ENCODE assay signal across 1 cellular context in the genomic region with DNA sequence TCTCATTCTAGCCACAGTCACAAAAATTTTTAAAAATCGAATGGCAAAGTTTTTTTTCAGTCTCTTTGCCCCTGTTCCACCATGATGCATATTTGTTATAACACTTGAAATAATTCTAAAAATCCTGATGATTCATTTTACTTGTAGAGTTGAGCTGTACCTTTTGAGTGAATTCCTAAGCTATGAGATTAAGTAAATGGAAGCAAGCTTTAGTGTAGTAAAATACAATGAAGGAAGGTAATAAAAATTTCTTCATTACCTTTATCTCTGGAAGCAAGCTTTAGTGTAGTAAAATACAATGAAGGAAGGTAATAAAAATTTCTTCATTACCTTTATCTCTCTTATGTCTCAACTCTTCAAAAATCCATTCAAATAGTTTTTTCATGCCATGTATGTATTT.
TF ChIP-seq lines count a peak whose summit lies in the region.

No MANE protein-coding gene starts in this region.

TF ChIP-seq in IMR-90, 13 proteins besides CTCF, POLR2A, EP300 and RAD21:
- TF ChIP-seq, protein P1, sequence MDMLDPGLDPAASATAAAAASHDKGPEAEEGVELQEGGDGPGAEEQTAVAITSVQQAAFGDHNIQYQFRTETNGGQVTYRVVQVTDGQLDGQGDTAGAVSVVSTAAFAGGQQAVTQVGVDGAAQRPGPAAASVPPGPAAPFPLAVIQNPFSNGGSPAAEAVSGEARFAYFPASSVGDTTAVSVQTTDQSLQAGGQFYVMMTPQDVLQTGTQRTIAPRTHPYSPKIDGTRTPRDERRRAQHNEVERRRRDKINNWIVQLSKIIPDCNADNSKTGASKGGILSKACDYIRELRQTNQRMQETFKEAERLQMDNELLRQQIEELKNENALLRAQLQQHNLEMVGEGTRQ (IDR thresholded peaks at IDR 0.05; ENCODE audit: low read depth, low read length), result no peak
- TF ChIP-seq SMC3 (IDR thresholded peaks at IDR 0.05; ENCODE audit: low read depth, low read length), result no peak
- no peak for TF ChIP-seq MAFK (IDR thresholded peaks at IDR 0.05; ENCODE audit: low read depth, low read length)
